Comparison of ENCODE assay signal across 1 cellular context in the genomic region with DNA sequence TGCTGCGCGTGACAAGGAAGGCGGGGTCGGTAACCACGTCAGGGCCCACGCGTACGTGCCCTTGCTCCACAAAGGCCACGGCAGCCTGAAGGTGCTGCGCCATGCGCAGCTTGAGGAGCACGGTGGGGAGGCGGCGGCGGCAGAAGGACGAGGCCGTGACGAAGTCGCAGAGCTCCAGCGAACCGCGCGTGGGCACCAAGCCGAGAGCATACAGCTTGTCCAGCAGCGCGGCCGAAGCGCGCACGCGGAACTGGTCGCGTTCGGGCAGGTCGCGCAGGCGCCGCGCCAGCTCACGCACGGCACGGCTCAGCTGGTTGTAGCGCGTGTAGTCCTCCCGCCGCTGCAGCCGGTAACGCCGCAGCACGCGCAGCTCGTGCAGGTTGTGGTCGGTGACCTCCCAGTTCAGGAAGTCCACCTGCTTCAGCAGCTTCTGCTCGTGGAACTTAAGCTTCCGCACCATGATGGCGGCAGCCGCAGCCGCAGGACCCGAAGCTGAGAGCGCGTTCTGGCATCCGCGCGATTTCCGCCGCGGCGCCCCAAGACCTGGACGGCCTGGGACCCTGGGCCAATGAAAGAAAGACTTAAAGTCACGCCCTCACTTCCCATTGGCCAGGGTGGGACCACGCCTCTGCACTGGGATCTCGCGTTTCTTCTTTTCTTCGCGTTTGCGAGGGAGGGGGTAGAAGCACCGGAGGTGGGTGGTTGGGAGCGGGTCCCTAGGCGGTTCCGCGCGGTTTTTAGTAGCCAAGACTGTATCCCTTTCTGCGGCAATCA.
TF ChIP-seq lines count a peak whose summit lies in the region.

A gene with protein sequence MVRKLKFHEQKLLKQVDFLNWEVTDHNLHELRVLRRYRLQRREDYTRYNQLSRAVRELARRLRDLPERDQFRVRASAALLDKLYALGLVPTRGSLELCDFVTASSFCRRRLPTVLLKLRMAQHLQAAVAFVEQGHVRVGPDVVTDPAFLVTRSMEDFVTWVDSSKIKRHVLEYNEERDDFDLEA (minus strand): TSS at position 516 of the 774 bp plus-strand sequence. CDS start 56 bp downstream, at position 460.

TF ChIP-seq in GM12878, 131 proteins besides CTCF, POLR2A, EP300 and RAD21 (continued from another document and continues in another):
- TF ChIP-seq, protein P1, sequence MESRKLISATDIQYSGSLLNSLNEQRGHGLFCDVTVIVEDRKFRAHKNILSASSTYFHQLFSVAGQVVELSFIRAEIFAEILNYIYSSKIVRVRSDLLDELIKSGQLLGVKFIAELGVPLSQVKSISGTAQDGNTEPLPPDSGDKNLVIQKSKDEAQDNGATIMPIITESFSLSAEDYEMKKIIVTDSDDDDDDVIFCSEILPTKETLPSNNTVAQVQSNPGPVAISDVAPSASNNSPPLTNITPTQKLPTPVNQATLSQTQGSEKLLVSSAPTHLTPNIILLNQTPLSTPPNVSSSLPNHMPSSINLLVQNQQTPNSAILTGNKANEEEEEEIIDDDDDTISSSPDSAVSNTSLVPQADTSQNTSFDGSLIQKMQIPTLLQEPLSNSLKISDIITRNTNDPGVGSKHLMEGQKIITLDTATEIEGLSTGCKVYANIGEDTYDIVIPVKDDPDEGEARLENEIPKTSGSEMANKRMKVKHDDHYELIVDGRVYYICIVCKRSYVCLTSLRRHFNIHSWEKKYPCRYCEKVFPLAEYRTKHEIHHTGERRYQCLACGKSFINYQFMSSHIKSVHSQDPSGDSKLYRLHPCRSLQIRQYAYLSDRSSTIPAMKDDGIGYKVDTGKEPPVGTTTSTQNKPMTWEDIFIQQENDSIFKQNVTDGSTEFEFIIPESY (IDR thresholded peaks at IDR 0.05) = 0 out of 2 replicates have a peak, but pooled peaks have one; percentile 49
- TF ChIP-seq YY1 (IDR thresholded peaks at IDR 0.05; ENCODE audit: low read depth, low read length) (peak; percentile 95), RB1 (IDR thresholded peaks at IDR 0.05; ENCODE audit: borderline replicate concordance) (peak; percentile 49; the same call in 1 of the 2 replicates), EGR1 (IDR thresholded peaks at IDR 0.05; ENCODE audit: borderline replicate concordance in 1 of 2, low read depth in 2 of 2, low read length in 2 of 2) (peak; percentile 28 to 62; a peak in 2 of 3 replicates), ZNF274 (IDR thresholded peaks at IDR 0.05; ENCODE audit: insufficient read depth, insufficient read length) (no peak), ETV6 (conservative IDR thresholded peaks at IDR 0.05 in 1 of 2, IDR thresholded peaks at IDR 0.05 in 1 of 2; ENCODE audit: borderline replicate concordance in 1 of 2, low read depth in 1 of 2) (no peak), RBBP5 (conservative IDR thresholded peaks at IDR 0.05) (no peak), NR2C1 (IDR thresholded peaks at IDR 0.05) (peak; percentile 22), ESRRA (IDR thresholded peaks at IDR 0.05; ENCODE audit: low read length) (no peak), POU2F2 (IDR thresholded peaks at IDR 0.05; ENCODE audit: borderline replicate concordance, low read depth, low read length) (peak; percentile 89), MTA3 (IDR thresholded peaks at IDR 0.05; ENCODE audit: borderline replicate concordance, low read length) (no peak), FOS (IDR thresholded peaks at IDR 0.05; ENCODE audit: borderline replicate concordance, extremely low read depth, insufficient read length) (peak; percentile 38), SIN3A (IDR thresholded peaks at IDR 0.05; ENCODE audit: low read depth, low read length) (no peak; the same call in 1 of the 2 replicates), SP1 (IDR thresholded peaks at IDR 0.05; ENCODE audit: low read depth, low read length) (peak; percentile 91), EED (IDR thresholded peaks at IDR 0.05; ENCODE audit: low read depth) (no peak), MYC (IDR thresholded peaks at IDR 0.05; ENCODE audit: insufficient read depth, insufficient read length, insufficient replicate concordance, low read length, severe bottlenecking) (no peak), HCFC1 (IDR thresholded peaks at IDR 0.05; ENCODE audit: low read length) (peak; percentile 48; the same call in 1 of the 2 replicates), DPF2 (IDR thresholded peaks at IDR 0.05) (peak; percentile 75; the same call in 1 of the 2 replicates), NRF1 (conservative IDR thresholded peaks at IDR 0.05; ENCODE audit: low read depth, low read length) (no peak; the same call in 1 of the 2 replicates), HDGF (IDR thresholded peaks at IDR 0.05) (peak; percentile 81; the same call in 1 of the 2 replicates), HDAC2 (IDR thresholded peaks at IDR 0.05) (peak; percentile 50; the same call in 1 of the 2 replicates), NFIC (IDR thresholded peaks at IDR 0.05; ENCODE audit: low read depth, low read length) (no peak), MXI1 (IDR thresholded peaks at IDR 0.05; ENCODE audit: low read depth, low read length) (peak; percentile 75), GATAD2B (conservative IDR thresholded peaks at IDR 0.05; ENCODE audit: low read depth) (peak; percentile 90), NR2C2 (IDR thresholded peaks at IDR 0.05; ENCODE audit: borderline replicate concordance, control insufficient read depth, insufficient read length, low read depth) (no peak), TARDBP (IDR thresholded peaks at IDR 0.05; ENCODE audit: borderline replicate concordance) (no peak), SIX5 (IDR thresholded peaks at IDR 0.05; ENCODE audit: low read depth, low read length, severe bottlenecking) (no peak), SMARCA5 (IDR thresholded peaks at IDR 0.05) (no peak), YBX1 (IDR thresholded peaks at IDR 0.05) (no peak), CHD2 (IDR thresholded peaks at IDR 0.05; ENCODE audit: borderline replicate concordance, low read depth, low read length) (peak; percentile 99), GABPA (IDR thresholded peaks at IDR 0.05; ENCODE audit: low read depth) (peak; percentile 29; the same call in 1 of the 2 replicates)
- TF ChIP-seq, protein P2, sequence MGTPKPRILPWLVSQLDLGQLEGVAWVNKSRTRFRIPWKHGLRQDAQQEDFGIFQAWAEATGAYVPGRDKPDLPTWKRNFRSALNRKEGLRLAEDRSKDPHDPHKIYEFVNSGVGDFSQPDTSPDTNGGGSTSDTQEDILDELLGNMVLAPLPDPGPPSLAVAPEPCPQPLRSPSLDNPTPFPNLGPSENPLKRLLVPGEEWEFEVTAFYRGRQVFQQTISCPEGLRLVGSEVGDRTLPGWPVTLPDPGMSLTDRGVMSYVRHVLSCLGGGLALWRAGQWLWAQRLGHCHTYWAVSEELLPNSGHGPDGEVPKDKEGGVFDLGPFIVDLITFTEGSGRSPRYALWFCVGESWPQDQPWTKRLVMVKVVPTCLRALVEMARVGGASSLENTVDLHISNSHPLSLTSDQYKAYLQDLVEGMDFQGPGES (IDR thresholded peaks at IDR 0.05) = peak; percentile 61; the same call in 1 of the 2 replicates
- TF ChIP-seq, protein P3, sequence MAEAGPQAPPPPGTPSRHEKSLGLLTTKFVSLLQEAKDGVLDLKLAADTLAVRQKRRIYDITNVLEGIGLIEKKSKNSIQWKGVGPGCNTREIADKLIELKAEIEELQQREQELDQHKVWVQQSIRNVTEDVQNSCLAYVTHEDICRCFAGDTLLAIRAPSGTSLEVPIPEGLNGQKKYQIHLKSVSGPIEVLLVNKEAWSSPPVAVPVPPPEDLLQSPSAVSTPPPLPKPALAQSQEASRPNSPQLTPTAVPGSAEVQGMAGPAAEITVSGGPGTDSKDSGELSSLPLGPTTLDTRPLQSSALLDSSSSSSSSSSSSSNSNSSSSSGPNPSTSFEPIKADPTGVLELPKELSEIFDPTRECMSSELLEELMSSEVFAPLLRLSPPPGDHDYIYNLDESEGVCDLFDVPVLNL (IDR thresholded peaks at IDR 0.05; ENCODE audit: low read depth, low read length) = no peak
- TF ChIP-seq, protein P4, sequence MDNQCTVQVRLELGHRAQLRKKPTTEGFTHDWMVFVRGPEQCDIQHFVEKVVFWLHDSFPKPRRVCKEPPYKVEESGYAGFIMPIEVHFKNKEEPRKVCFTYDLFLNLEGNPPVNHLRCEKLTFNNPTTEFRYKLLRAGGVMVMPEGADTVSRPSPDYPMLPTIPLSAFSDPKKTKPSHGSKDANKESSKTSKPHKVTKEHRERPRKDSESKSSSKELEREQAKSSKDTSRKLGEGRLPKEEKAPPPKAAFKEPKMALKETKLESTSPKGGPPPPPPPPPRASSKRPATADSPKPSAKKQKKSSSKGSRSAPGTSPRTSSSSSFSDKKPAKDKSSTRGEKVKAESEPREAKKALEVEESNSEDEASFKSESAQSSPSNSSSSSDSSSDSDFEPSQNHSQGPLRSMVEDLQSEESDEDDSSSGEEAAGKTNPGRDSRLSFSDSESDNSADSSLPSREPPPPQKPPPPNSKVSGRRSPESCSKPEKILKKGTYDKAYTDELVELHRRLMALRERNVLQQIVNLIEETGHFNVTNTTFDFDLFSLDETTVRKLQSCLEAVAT (IDR thresholded peaks at IDR 0.05) = no peak
- TF ChIP-seq, protein P5, sequence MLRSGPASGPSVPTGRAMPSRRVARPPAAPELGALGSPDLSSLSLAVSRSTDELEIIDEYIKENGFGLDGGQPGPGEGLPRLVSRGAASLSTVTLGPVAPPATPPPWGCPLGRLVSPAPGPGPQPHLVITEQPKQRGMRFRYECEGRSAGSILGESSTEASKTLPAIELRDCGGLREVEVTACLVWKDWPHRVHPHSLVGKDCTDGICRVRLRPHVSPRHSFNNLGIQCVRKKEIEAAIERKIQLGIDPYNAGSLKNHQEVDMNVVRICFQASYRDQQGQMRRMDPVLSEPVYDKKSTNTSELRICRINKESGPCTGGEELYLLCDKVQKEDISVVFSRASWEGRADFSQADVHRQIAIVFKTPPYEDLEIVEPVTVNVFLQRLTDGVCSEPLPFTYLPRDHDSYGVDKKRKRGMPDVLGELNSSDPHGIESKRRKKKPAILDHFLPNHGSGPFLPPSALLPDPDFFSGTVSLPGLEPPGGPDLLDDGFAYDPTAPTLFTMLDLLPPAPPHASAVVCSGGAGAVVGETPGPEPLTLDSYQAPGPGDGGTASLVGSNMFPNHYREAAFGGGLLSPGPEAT (IDR thresholded peaks at IDR 0.05; ENCODE audit: low read depth) = 0 out of 2 replicates have a peak, but pooled peaks have one; percentile 33
- TF ChIP-seq, protein P6, sequence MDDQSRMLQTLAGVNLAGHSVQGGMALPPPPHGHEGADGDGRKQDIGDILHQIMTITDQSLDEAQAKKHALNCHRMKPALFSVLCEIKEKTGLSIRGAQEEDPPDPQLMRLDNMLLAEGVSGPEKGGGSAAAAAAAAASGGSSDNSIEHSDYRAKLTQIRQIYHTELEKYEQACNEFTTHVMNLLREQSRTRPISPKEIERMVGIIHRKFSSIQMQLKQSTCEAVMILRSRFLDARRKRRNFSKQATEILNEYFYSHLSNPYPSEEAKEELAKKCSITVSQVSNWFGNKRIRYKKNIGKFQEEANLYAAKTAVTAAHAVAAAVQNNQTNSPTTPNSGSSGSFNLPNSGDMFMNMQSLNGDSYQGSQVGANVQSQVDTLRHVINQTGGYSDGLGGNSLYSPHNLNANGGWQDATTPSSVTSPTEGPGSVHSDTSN (IDR thresholded peaks at IDR 0.05; ENCODE audit: insufficient replicate concordance, low read depth, low read length) = no peak
- TF ChIP-seq, protein P7, sequence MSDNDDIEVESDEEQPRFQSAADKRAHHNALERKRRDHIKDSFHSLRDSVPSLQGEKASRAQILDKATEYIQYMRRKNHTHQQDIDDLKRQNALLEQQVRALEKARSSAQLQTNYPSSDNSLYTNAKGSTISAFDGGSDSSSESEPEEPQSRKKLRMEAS (IDR thresholded peaks at IDR 0.05; ENCODE audit: low read depth, low read length) = peak; percentile 90
- TF ChIP-seq, protein P8, sequence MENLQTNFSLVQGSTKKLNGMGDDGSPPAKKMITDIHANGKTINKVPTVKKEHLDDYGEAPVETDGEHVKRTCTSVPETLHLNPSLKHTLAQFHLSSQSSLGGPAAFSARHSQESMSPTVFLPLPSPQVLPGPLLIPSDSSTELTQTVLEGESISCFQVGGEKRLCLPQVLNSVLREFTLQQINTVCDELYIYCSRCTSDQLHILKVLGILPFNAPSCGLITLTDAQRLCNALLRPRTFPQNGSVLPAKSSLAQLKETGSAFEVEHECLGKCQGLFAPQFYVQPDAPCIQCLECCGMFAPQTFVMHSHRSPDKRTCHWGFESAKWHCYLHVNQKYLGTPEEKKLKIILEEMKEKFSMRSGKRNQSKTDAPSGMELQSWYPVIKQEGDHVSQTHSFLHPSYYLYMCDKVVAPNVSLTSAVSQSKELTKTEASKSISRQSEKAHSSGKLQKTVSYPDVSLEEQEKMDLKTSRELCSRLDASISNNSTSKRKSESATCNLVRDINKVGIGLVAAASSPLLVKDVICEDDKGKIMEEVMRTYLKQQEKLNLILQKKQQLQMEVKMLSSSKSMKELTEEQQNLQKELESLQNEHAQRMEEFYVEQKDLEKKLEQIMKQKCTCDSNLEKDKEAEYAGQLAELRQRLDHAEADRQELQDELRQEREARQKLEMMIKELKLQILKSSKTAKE (IDR thresholded peaks at IDR 0.05; ENCODE audit: low read depth, poor library complexity, severe bottlenecking) = no peak
- TF ChIP-seq, protein P9, sequence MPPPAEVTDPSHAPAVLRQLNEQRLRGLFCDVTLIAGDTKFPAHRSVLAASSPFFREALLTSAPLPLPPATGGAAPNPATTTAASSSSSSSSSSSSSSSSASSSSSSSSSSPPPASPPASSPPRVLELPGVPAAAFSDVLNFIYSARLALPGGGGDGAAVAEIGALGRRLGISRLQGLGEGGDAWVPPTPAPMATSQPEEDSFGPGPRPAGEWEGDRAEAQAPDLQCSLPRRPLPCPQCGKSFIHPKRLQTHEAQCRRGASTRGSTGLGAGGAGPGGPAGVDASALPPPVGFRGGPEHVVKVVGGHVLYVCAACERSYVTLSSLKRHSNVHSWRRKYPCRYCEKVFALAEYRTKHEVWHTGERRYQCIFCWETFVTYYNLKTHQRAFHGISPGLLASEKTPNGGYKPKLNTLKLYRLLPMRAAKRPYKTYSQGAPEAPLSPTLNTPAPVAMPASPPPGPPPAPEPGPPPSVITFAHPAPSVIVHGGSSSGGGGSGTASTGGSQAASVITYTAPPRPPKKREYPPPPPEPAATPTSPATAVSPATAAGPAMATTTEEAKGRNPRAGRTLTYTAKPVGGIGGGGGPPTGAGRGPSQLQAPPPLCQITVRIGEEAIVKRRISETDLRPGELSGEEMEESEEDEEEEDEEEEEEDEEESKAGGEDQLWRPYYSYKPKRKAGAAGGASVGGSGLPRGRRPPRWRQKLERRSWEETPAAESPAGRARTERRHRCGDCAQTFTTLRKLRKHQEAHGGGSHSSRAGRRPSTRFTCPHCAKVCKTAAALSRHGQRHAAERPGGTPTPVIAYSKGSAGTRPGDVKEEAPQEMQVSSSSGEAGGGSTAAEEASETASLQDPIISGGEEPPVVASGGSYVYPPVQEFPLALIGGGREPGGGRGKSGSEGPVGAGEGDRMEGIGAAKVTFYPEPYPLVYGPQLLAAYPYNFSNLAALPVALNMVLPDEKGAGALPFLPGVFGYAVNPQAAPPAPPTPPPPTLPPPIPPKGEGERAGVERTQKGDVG (CRISPR knock-in tag; IDR thresholded peaks at IDR 0.05) = no peak
- TF ChIP-seq, protein P10, sequence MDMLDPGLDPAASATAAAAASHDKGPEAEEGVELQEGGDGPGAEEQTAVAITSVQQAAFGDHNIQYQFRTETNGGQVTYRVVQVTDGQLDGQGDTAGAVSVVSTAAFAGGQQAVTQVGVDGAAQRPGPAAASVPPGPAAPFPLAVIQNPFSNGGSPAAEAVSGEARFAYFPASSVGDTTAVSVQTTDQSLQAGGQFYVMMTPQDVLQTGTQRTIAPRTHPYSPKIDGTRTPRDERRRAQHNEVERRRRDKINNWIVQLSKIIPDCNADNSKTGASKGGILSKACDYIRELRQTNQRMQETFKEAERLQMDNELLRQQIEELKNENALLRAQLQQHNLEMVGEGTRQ (IDR thresholded peaks at IDR 0.05; ENCODE audit: borderline replicate concordance, low read depth, low read length) = no peak; the same call in 1 of the 2 replicates
